Comparison of ENCODE assay signal across 8 cellular contexts in genomic region chr17:35612924-35613521, GRCh38. TPM values are rescaled to one million over a fixed set of nuclear protein-coding genes. Genes with fewer than 3 reads are reported as not detected.
DNase-seq lines count a peak whose midpoint lies in the region; ATAC-seq and TF ChIP-seq lines count a peak whose summit lies in the region.

No MANE protein-coding gene starts in this region.

- H3K27ac Mint-ChIP-seq in CD4-positive, CD25-positive, alpha-beta regulatory T cell = peak overlapping the region in 1 of 3 donors; percentile 47

- H3K79me2 ChIP-seq in OCI-LY3 (ENCODE audit: low read length) = no peaks in the 10 kb centered on the region

- no peaks in the 10 kb centered on the region for H3K27me3 ChIP-seq in CD4-positive, CD25-positive, alpha-beta regulatory T cell (ENCODE audit: control insufficient read depth, insufficient read depth, low read length)
- no peaks in the 10 kb centered on the region for H3K27me3 ChIP-seq in OCI-LY3 (ENCODE audit: low read depth, low read length)

- peaks cover 16% of the 10 kb centered on the region for H3K36me3 Mint-ChIP-seq in CD4-positive, CD25-positive, alpha-beta regulatory T cell

- no peaks in the 10 kb centered on the region for H3K27me3 Mint-ChIP-seq in CD4-positive, CD25-positive, alpha-beta regulatory T cell

- no peaks in the 10 kb centered on the region for H4K20me1 ChIP-seq in OCI-LY3 (ENCODE audit: insufficient read depth, low read length)

- H3K4me1 ChIP-seq in CD4-positive, CD25-positive, alpha-beta regulatory T cell (ENCODE audit: control insufficient read depth, insufficient read depth, low read length, poor library complexity, severe bottlenecking) = no peaks in the 10 kb centered on the region
- no peaks in the 10 kb centered on the region for H3K4me1 ChIP-seq in OCI-LY3 (ENCODE audit: low read length)

- ATAC-seq in CD4-positive, CD25-positive, alpha-beta regulatory T cell (ENCODE audit: low read depth in 2 of 2) = peak in 1 of 2 donors; percentile 39
- ATAC-seq in HG03442 (IDR thresholded peaks at IDR 0.05; ENCODE audit: unreplicated experiment) = no peak

- no peak overlapping the region for H3K4me3 ChIP-seq in CD4-positive, CD25-positive, alpha-beta regulatory T cell (ENCODE audit: low read depth, low read length)
- H3K4me3 ChIP-seq in OCI-LY3 (ENCODE audit: low read length) = no peak overlapping the region
- no peak overlapping the region for H3K4me3 ChIP-seq in astrocyte of the cerebellum (ENCODE audit: low read depth, low read length)

- no peak overlapping the region for H3K27ac ChIP-seq in CD4-positive, CD25-positive, alpha-beta regulatory T cell (ENCODE audit: insufficient read depth, low read length, poor library complexity, severe bottlenecking)
- H3K27ac ChIP-seq in OCI-LY3 (ENCODE audit: low read length) = no peak overlapping the region

- H3K4me3 Mint-ChIP-seq in CD4-positive, CD25-positive, alpha-beta regulatory T cell = no peak overlapping the region

- H3K36me3 ChIP-seq in CD4-positive, CD25-positive, alpha-beta regulatory T cell (ENCODE audit: control insufficient read depth, insufficient read depth, low read length) = peaks cover 45% of the 10 kb centered on the region
- H3K36me3 ChIP-seq in OCI-LY3 (replicated peaks; ENCODE audit: low read depth, low read length) = peaks cover 10% of the 10 kb centered on the region

- no peaks in the 10 kb centered on the region for H3K9me3 Mint-ChIP-seq in CD4-positive, CD25-positive, alpha-beta regulatory T cell

- no peak overlapping the region for H2AFZ ChIP-seq in OCI-LY3 (ENCODE audit: low read depth, low read length)

- DNase-seq in CD4-positive, CD25-positive, alpha-beta regulatory T cell = peak in 2 of 3 donors; percentile 28 to 60
- DNase-seq in H4 (ENCODE audit: low spot score) = peak; percentile 37
- peak; percentile 48 for DNase-seq in astrocyte of the cerebellum (ENCODE audit: low read depth)
- peak; percentile 70 for DNase-seq in inferior parietal cortex (ENCODE audit: extremely low spot score)
- DNase-seq in stimulated activated CD8-positive, alpha-beta memory T cell treated with anti-CD3 and anti-CD28 coated beads, Interleukin-4, amount 100 ng/mL, for 48 hours = peak; percentile 37
- DNase-seq in hepatic stellate cell (ENCODE audit: low spot score) = no peak

- H3K4me2 ChIP-seq in OCI-LY3 (ENCODE audit: low read length) = no peak overlapping the region

- peak; percentile 85 for TF ChIP-seq CTCF in OCI-LY3 (IDR thresholded peaks at IDR 0.05; ENCODE audit: low read depth, low read length)
- peak; percentile 78 for TF ChIP-seq CTCF in astrocyte of the cerebellum (IDR thresholded peaks at IDR 0.05; ENCODE audit: low read depth, low read length, missing control alignments)

- no peak overlapping the region for H3K9ac ChIP-seq in OCI-LY3 (ENCODE audit: low read length)

- H3K4me1 Mint-ChIP-seq in CD4-positive, CD25-positive, alpha-beta regulatory T cell = peaks cover 14 to 19% (median 16%) of the 10 kb centered on the region in 4 donors

- no peaks in the 10 kb centered on the region for H3K9me3 ChIP-seq in CD4-positive, CD25-positive, alpha-beta regulatory T cell (ENCODE audit: control insufficient read depth in 2 of 2, low read length in 2 of 2)
- H3K9me3 ChIP-seq in OCI-LY3 (ENCODE audit: insufficient read depth, low read length) = no peaks in the 10 kb centered on the region

- in situ Hi-C loops in astrocyte of the cerebellum (cut with HindIII; ENCODE audit: low sequenced_read_pairs) = loop anchor here (10.0 kb wide), 1 partner anchor 222 kb away; no protein-coding TSS in a partner anchor

RNA-seq across cellular contexts. Expression of gene AP2B1, which starts 25.9 kb away (rescaled TPM):
- 133 TPM for total RNA-seq in CD4-positive, CD25-positive, alpha-beta regulatory T cell
- polyA plus RNA-seq in CD4-positive, CD25-positive, alpha-beta regulatory T cell = 10 to 100 TPM; 59.8 to 89.2 (median 74.4) TPM
- 40.1 and 57.2 TPM in 2 replicates for total RNA-seq in H4 (2014; rRNA removed; shearing (Covaris generic))

RNA-seq across cellular contexts. Expression of gene PEX12, which starts 34.7 kb away (rescaled TPM):
- total RNA-seq in CD4-positive, CD25-positive, alpha-beta regulatory T cell = 3.1 TPM
- polyA plus RNA-seq in CD4-positive, CD25-positive, alpha-beta regulatory T cell = 1 to 10 TPM; 1.1 to 3.4 (median 1.6) TPM
- 11.1 and 13.7 TPM in 2 replicates for total RNA-seq in H4 (2014; rRNA removed; shearing (Covaris generic))

RNA-seq across cellular contexts. Expression of gene SLFN14, which starts 52.4 kb away (rescaled TPM):
- total RNA-seq in CD4-positive, CD25-positive, alpha-beta regulatory T cell = 0.57 TPM
- polyA plus RNA-seq in CD4-positive, CD25-positive, alpha-beta regulatory T cell = under 1 TPM in 1 of 4 donors, not detected in 3; 0.17 TPM
- total RNA-seq in H4 (2014; rRNA removed; shearing (Covaris generic)) = not detected in 2 replicates
